ENCODE assay signal across 7 cellular contexts in the genomic region with DNA sequence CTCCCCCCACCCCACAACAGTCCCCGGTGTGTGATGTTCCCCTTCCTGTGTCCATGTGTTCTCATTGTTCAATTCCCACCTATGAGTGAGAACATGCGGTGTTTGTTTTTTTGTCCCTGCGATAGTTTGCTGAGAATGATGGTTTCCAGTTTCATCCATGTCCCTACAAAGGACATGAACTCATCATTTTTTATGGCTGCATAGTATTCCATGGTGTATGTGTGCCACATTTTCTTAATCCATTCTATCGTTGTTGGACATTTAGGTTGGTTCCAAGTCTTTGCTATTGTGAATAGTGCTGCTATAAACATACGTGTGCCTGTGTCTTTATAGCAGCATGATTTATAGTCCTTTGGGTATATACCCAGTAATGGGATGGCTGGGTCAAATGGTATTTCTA. TPM values are rescaled to one million over a fixed set of nuclear protein-coding genes. Genes with fewer than 3 reads are reported as not detected.
"Had no signal": no experiment of that assay in that cellular context is flagged by ENCODE, and none has a peak within 500 bp of the region (broad histone marks: within the 10 kb centered on the region; RNA-seq: fewer than 3 reads in every experiment).

No MANE protein-coding gene starts in this region.

RNA-seq across cellular contexts. Expression of gene SCIMP, which starts 17.1 kb away (rescaled TPM):
- total RNA-seq: PC-3, PC-9, RPMI7951, SJCRH30, SJSA1, SK-MEL-5 had no signal
- polyA plus RNA-seq: SK-N-SH had no signal
